Comparison of ENCODE assay signal across 28 cellular contexts in the genomic region with DNA sequence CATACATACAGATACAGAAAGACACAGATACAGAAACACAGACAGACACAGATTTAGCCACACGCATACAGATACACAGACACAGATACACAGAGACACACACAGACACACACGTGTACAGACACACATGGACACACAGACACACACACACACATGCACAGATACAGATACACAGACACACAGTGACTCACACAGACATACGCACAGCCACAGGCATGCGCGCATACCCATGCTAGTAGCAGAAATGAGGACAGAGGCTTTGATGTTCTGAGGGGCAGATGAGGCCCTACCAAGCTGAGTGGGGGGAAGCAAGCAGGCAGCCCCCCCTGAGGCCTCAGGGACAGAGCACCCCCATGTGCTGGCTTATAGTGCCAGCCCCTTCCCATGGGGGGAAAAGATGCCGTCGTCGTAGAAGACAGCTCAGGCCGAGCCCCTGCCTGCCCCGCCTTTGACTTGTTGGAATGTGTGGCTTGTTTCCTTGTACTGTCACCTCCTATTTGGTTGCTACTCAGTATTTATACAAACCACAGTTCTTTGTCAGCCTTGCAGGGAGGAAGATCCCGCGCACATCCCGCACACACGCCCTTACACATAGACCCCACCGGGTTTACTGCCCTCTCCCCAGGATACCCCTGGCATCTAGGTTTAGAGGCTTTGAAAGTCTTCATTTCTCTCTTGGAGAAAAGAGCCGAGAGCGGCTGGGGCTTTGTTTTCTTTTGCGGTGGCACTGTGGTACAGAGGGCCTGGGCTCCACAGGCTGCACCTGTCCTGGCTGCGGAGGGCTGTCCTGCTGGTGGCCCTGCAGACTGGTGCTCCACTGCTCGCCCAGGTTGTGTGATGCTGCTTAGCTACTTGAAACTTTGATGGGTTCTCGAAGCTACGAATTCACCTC.
DNase-seq lines count a peak whose midpoint lies in the region; ATAC-seq lines count a peak whose summit lies in the region.
"Had no signal": no experiment of that assay in that cellular context is flagged by ENCODE, and none has a peak within 500 bp of the region (broad histone marks: within the 10 kb centered on the region; RNA-seq: fewer than 3 reads in every experiment).

No MANE protein-coding gene starts in this region.

- no peak overlapping the region for H3K4me3 Mint-ChIP-seq in stimulated activated effector memory CD8-positive, alpha-beta T cell treated with anti-CD3 and anti-CD28 coated beads, Interleukin-12 subunit alpha, Interleukin-12 subunit beta, amount 100 ng/mL, for 72 hours
- H3K4me3 Mint-ChIP-seq in activated naive CD4-positive, alpha-beta T cell treated with anti-CD3 and anti-CD28 coated beads, Interleukin-2, amount 10 ng/mL, durations not matched to agents 7 days and 5 days, result no peak overlapping the region
- H3K4me3 Mint-ChIP-seq: activated CD8-positive, alpha-beta memory T cell treated with anti-CD3 and anti-CD28 coated beads, Interleukin-2, amount 10 ng/mL, durations not matched to agents 7 days and 5 days; activated T-cell treated with anti-CD3 and anti-CD28 coated beads, Interleukin-2, amount 50 U/mL, for 4 hours; central memory CD8-positive, alpha-beta T cell; T-helper 17 cell had no signal

- peak; percentile 20 for ATAC-seq in stimulated activated effector memory CD8-positive, alpha-beta T cell treated with anti-CD3 and anti-CD28 coated beads, Interleukin-12 subunit alpha, Interleukin-12 subunit beta, amount 100 ng/mL, for 72 hours
- no peak for ATAC-seq in HG02870 (IDR thresholded peaks at IDR 0.05; ENCODE audit: unreplicated experiment)
- ATAC-seq: activated CD4-positive, CD25-positive, alpha-beta regulatory T cell treated with anti-CD3 and anti-CD28 coated beads, Interleukin-2, amount 50 U/mL, for 24 hours; activated CD8-positive, alpha-beta memory T cell treated with anti-CD3 and anti-CD28 coated beads, Interleukin-2, amount 10 ng/mL, durations not matched to agents 7 days and 5 days; activated T-cell treated with anti-CD3 and anti-CD28 coated beads, Interleukin-2, amount 50 U/mL, for 4 hours; gastrocnemius medialis; GM12878; HepG2; right lobe of liver; T-helper 17 cell; upper lobe of right lung had no signal

- DNase-seq in LoVo (ENCODE audit: low spot score) (peak; percentile 7), ecto neural progenitor cell (ENCODE audit: low spot score) (peak; percentile 25), myocyte (ENCODE audit: low read depth) (peak; percentile 63), NCI-H446 treated with DMSO at 0.1 percent for 48 hours (lab: John Stamatoyannopoulos, UW) (no peak)
- DNase-seq in stimulated activated effector memory CD8-positive, alpha-beta T cell treated with anti-CD3 and anti-CD28 coated beads, Interleukin-12 subunit alpha, Interleukin-12 subunit beta, amount 100 ng/mL, for 72 hours (ENCODE audit: low spot score in 2 of 2), result no peak
- no peak for DNase-seq in activated naive CD4-positive, alpha-beta T cell treated with anti-CD3 and anti-CD28 coated beads, Interleukin-2, amount 10 ng/mL, durations not matched to agents 7 days and 5 days
- DNase-seq: activated CD4-positive, alpha-beta T cell treated with anti-CD3 and anti-CD28 coated beads, Interleukin-2, amount 50 U/mL, for 4 hours; activated CD8-positive, alpha-beta memory T cell treated with anti-CD3 and anti-CD28 coated beads, Interleukin-2, amount 10 ng/mL, durations not matched to agents 7 days and 5 days; activated gamma-delta T cell treated with Interleukin-2 at 50 U/mL for 16 hours; activated T-cell treated with anti-CD3 and anti-CD28 coated beads, Interleukin-2, amount 50 U/mL, for 4 hours; C1 segment of cervical spinal cord; DMS153; esophagus squamous epithelium; gastrocnemius medialis; Kasumi-1; kidney glomerular epithelial cell; mammary epithelial cell; NCI-H82; right lobe of liver; stimulated activated CD4-positive, alpha-beta T cell treated with anti-CD3 and anti-CD28 coated beads, Interleukin-15, amount 100 ng/mL, for 24 hours; stimulated activated CD4-positive, alpha-beta T cell treated with anti-CD3 and anti-CD28 coated beads, Interleukin-4, amount 100 ng/mL, for 4 hours; T-helper 17 cell; upper lobe of right lung had no signal

- no peaks in the 10 kb centered on the region for H3K9me3 Mint-ChIP-seq in stimulated activated effector memory CD8-positive, alpha-beta T cell treated with anti-CD3 and anti-CD28 coated beads, Interleukin-12 subunit alpha, Interleukin-12 subunit beta, amount 100 ng/mL, for 72 hours
- H3K9me3 Mint-ChIP-seq in activated naive CD4-positive, alpha-beta T cell treated with anti-CD3 and anti-CD28 coated beads, Interleukin-2, amount 10 ng/mL, durations not matched to agents 7 days and 5 days, result no peaks in the 10 kb centered on the region
- H3K9me3 Mint-ChIP-seq: activated T-cell treated with anti-CD3 and anti-CD28 coated beads, Interleukin-2, amount 50 U/mL, for 4 hours; central memory CD8-positive, alpha-beta T cell had no signal

- no peaks in the 10 kb centered on the region for H3K27me3 Mint-ChIP-seq in activated naive CD4-positive, alpha-beta T cell treated with anti-CD3 and anti-CD28 coated beads, Interleukin-2, amount 10 ng/mL, durations not matched to agents 7 days and 5 days
- H3K27me3 Mint-ChIP-seq: activated CD8-positive, alpha-beta memory T cell treated with anti-CD3 and anti-CD28 coated beads, Interleukin-2, amount 10 ng/mL, durations not matched to agents 7 days and 5 days; central memory CD8-positive, alpha-beta T cell; T-helper 17 cell had no signal

- H3K4me1 Mint-ChIP-seq in stimulated activated effector memory CD8-positive, alpha-beta T cell treated with anti-CD3 and anti-CD28 coated beads, Interleukin-12 subunit alpha, Interleukin-12 subunit beta, amount 100 ng/mL, for 72 hours, result no peaks in the 10 kb centered on the region
- no peaks in the 10 kb centered on the region for H3K4me1 Mint-ChIP-seq in activated naive CD4-positive, alpha-beta T cell treated with anti-CD3 and anti-CD28 coated beads, Interleukin-2, amount 10 ng/mL, durations not matched to agents 7 days and 5 days
- H3K4me1 Mint-ChIP-seq: activated CD8-positive, alpha-beta memory T cell treated with anti-CD3 and anti-CD28 coated beads, Interleukin-2, amount 10 ng/mL, durations not matched to agents 7 days and 5 days; central memory CD8-positive, alpha-beta T cell; T-helper 17 cell had no signal

- no peak overlapping the region for H3K27ac Mint-ChIP-seq in stimulated activated effector memory CD8-positive, alpha-beta T cell treated with anti-CD3 and anti-CD28 coated beads, Interleukin-12 subunit alpha, Interleukin-12 subunit beta, amount 100 ng/mL, for 72 hours
- H3K27ac Mint-ChIP-seq in activated naive CD4-positive, alpha-beta T cell treated with anti-CD3 and anti-CD28 coated beads, Interleukin-2, amount 10 ng/mL, durations not matched to agents 7 days and 5 days, result no peak overlapping the region
- H3K27ac Mint-ChIP-seq: activated CD8-positive, alpha-beta memory T cell treated with anti-CD3 and anti-CD28 coated beads, Interleukin-2, amount 10 ng/mL, durations not matched to agents 7 days and 5 days; T-helper 17 cell had no signal

- CTCF ChIA-PET in activated naive CD4-positive, alpha-beta T cell treated with anti-CD3 and anti-CD28 coated beads, Interleukin-2, amount 10 ng/mL, durations not matched to agents 7 days and 5 days (lab: Charles Lee), result no interaction called here

- no peaks in the 10 kb centered on the region for H3K36me3 Mint-ChIP-seq in stimulated activated effector memory CD8-positive, alpha-beta T cell treated with anti-CD3 and anti-CD28 coated beads, Interleukin-12 subunit alpha, Interleukin-12 subunit beta, amount 100 ng/mL, for 72 hours
- H3K36me3 Mint-ChIP-seq in activated naive CD4-positive, alpha-beta T cell treated with anti-CD3 and anti-CD28 coated beads, Interleukin-2, amount 10 ng/mL, durations not matched to agents 7 days and 5 days, result no peaks in the 10 kb centered on the region
- H3K36me3 Mint-ChIP-seq: activated CD8-positive, alpha-beta memory T cell treated with anti-CD3 and anti-CD28 coated beads, Interleukin-2, amount 10 ng/mL, durations not matched to agents 7 days and 5 days had no signal

Comparison
In these comparisons a context has a peak if more than half of its experiments do, and no peak if none do; other contexts are left out.
1. DNase-seq: peak in LoVo (single experiment), ecto neural progenitor cell (single experiment) and myocyte (single experiment); none in stimulated activated effector memory CD8-positive, alpha-beta T cell treated with anti-CD3 and anti-CD28 coated beads, Interleukin-12 subunit alpha, Interleukin-12 subunit beta, amount 100 ng/mL, for 72 hours (0 of 2), NCI-H446 treated with DMSO at 0.1 percent for 48 hours (single experiment) and activated naive CD4-positive, alpha-beta T cell treated with anti-CD3 and anti-CD28 coated beads, Interleukin-2, amount 10 ng/mL, durations not matched to agents 7 days and 5 days (single experiment).